In the genomic region with DNA sequence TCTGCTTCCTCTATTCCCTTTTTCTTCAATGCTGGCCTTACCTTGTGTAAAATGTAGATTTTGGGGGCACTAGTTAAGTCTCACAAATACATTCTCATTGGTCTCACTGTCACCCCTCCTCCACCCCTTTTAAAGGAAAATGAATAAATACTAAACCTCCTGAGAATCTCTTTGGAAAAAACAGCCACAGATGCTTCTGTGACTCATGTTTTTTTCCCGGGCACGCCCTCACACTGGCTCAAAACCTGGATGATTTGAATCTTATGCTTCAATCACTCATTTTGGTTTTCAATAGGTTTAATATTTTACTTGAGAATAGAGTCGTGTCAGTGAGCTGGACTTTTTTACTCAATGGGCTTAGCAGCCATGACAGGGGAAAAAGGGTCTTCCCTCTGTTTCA, we compare ENCODE assay signal across 1 cellular context.
TF ChIP-seq lines count a peak whose summit lies in the region.

No MANE protein-coding gene starts in this region.

TF ChIP-seq in GM23338, 12 proteins besides CTCF, POLR2A, EP300 and RAD21 (continued from another document):
- TF ChIP-seq, protein P1, sequence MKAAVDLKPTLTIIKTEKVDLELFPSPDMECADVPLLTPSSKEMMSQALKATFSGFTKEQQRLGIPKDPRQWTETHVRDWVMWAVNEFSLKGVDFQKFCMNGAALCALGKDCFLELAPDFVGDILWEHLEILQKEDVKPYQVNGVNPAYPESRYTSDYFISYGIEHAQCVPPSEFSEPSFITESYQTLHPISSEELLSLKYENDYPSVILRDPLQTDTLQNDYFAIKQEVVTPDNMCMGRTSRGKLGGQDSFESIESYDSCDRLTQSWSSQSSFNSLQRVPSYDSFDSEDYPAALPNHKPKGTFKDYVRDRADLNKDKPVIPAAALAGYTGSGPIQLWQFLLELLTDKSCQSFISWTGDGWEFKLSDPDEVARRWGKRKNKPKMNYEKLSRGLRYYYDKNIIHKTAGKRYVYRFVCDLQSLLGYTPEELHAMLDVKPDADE (IDR thresholded peaks at IDR 0.05), result no peak
- TF ChIP-seq STAT1 (IDR thresholded peaks at IDR 0.05; ENCODE audit: unreplicated experiment), result no peak
- TF ChIP-seq EZH2phosphoT487 (IDR thresholded peaks at IDR 0.05; ENCODE audit: unreplicated experiment), result no peak
- no peak for TF ChIP-seq ZNF114 (CRISPR knock-in tag; IDR thresholded peaks at IDR 0.05)
- TF ChIP-seq EZH2 (IDR thresholded peaks at IDR 0.05; ENCODE audit: low read depth, unreplicated experiment), result no peak
- no peak for TF ChIP-seq NANOG (IDR thresholded peaks at IDR 0.05; ENCODE audit: borderline replicate concordance)
- TF ChIP-seq REST (IDR thresholded peaks at IDR 0.05; ENCODE audit: unreplicated experiment), result no peak
